In genomic region chr10:103668351-103669242, GRCh38 we compare ENCODE assay signal across 1 cellular context.
TF ChIP-seq lines count a peak whose summit lies in the region.

No MANE protein-coding gene starts in this region.

TF ChIP-seq in IMR-90, 13 proteins besides CTCF, POLR2A, EP300 and RAD21 (continued from another document):
- no peak; the same call in 1 of the 2 replicates for TF ChIP-seq BHLHE40 (IDR thresholded peaks at IDR 0.05; ENCODE audit: low read depth, low read length)
